In the genomic region with DNA sequence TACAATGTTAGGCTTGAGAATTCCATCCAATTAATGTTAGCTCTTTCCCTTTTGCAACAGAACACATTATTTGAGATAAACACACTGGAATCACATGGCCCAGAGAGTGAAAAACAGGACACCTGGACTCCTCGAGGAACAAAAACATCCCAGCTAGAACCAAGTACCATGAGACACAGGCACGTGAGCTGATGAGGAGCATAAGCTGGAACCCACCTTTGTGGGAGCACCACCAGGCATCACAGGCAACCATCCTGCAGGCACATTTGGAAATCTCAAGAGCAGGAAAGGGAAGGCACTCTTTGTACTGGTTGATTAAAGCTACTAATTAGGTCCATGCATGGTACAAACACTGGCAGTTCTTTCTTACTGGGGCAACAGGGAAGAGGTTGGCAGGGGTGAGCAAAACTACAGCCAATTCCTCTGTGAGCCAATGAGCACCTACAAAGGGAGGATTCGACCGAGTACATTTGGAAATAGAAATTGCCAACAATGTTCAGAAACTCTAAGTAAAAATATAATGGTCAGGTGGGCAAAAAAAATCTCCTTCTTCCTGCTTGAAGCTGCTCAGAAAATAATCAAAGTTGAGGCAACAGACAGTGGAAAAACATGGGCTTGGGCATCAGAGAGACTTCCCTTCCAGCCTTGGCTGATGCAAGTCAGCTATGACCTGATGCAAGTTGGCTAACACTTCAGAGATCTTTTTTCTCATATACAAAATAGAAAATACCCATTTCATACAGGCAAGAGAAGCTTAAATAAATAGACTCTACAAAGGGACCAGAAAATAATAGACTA, we compare ENCODE assay signal across 15 cellular contexts.
DNase-seq lines count a peak whose midpoint lies in the region; ATAC-seq, FAIRE-seq and TF ChIP-seq lines count a peak whose summit lies in the region.
"Had no signal": no experiment of that assay in that cellular context is flagged by ENCODE, and none has a peak within 500 bp of the region (broad histone marks: within the 10 kb centered on the region; RNA-seq: fewer than 3 reads in every experiment).

No MANE protein-coding gene starts in this region.

- H3K36me3 ChIP-seq in K562 (ENCODE audit: control insufficient read depth, insufficient read depth, low read length) = no peaks in the 10 kb centered on the region
- H3K36me3 ChIP-seq in heart left ventricle = no peaks in the 10 kb centered on the region
- H3K36me3 ChIP-seq in skeletal muscle tissue (ENCODE audit: control insufficient read depth in 3 of 3, insufficient read depth in 3 of 3, low read length in 3 of 3) = no peaks in the 10 kb centered on the region
- H3K36me3 ChIP-seq: upper lobe of right lung had no signal

- TF ChIP-seq RAD21 in K562 (CRISPR knock-in tag; conservative IDR thresholded peaks at IDR 0.05 in 1 of 2, IDR thresholded peaks at IDR 0.05 in 1 of 2) = no peak

- no peak for TF ChIP-seq POLR2A in K562 (conservative IDR thresholded peaks at IDR 0.05)
- TF ChIP-seq POLR2A in heart left ventricle (IDR thresholded peaks at IDR 0.05) = no peak

- H3K79me2 ChIP-seq in K562 (ENCODE audit: control insufficient read depth, insufficient read depth, low read length) = no peaks in the 10 kb centered on the region

- peak; percentile 88 for DNase-seq in DMS53 (lab: John Stamatoyannopoulos, UW)
- DNase-seq in DMS53 treated with DMSO at 0.1 percent for 48 hours (lab: John Stamatoyannopoulos, UW; ENCODE audit: unreplicated experiment) = no peak
- no peak for DNase-seq in K562 (ENCODE audit: extremely low read depth in 1 of 4, low spot score in 3 of 4)
- peak in 4 of 5 donors; percentile 34 to 60 (median 48) for DNase-seq in heart left ventricle
- DNase-seq in activated CD4-positive, CD25-positive, alpha-beta regulatory T cell treated with anti-CD3 and anti-CD28 coated beads, Interleukin-2, amount 50 U/mL, for 72 hours = no peak
- DNase-seq: activated effector memory CD4-positive, alpha-beta T cell treated with anti-CD3 and anti-CD28 coated beads, Interleukin-2, amount 50 U/mL, for 16 hours; CD8-positive, alpha-beta T cell; effector memory CD8-positive, alpha-beta T cell; NCI-H187; stimulated activated CD4-positive, alpha-beta T cell treated with anti-CD3 and anti-CD28 coated beads, Interleukin-2, amount 100 ng/mL, for 48 hours; upper lobe of right lung had no signal

- 12% methylated on average over 4 of the region's 4 CpGs for WGBS in K562 (ENCODE audit: insufficient coverage, low coverage, missing lambda C conversion rate)
- WGBS in heart left ventricle, 4 donors = 43 to 61% (median 53%) methylated on average over 4 of the region's 4 CpGs

- ATAC-seq in K562 (no peak), heart left ventricle (peak; percentile 89 to 93 (median 91)), HG02981 (IDR thresholded peaks at IDR 0.05; ENCODE audit: unreplicated experiment) (no peak), GM19467 (IDR thresholded peaks at IDR 0.05; ENCODE audit: unreplicated experiment) (no peak)
- ATAC-seq: CD8-positive, alpha-beta T cell; effector memory CD8-positive, alpha-beta T cell; upper lobe of right lung had no signal

- TF ChIP-seq CTCF in K562 (IDR thresholded peaks at IDR 0.05 in 2 of 3, conservative IDR thresholded peaks at IDR 0.05 in 1 of 3; ENCODE audit: insufficient read depth in 2 of 3, low read depth in 1 of 3, low read length in 3 of 3) (no peak), heart left ventricle (IDR thresholded peaks at IDR 0.05) (no peak)

- POLR2A ChIA-PET in K562 (lab: Yijun Ruan, JAX) = interaction anchor here (0.6 kb wide), 1 partner anchor 49 kb away, joined by 4 read pairs; no protein-coding TSS in a partner anchor

- no peak for TF ChIP-seq EP300 in K562 (IDR thresholded peaks at IDR 0.05; ENCODE audit: low read length)

- H3K4me3 ChIP-seq in K562 (no peak overlapping the region), heart left ventricle (no peak overlapping the region), skeletal muscle tissue (ENCODE audit: low read length in 3 of 3) (peak overlapping the region in 2 of 3 donors; percentile 21 to 23)
- H3K4me3 ChIP-seq: upper lobe of right lung had no signal

- intact Hi-C loops in K562 (cut with micrococcal nuclease) (no loop called here), heart left ventricle (cut with DNase I) (loop anchor here in 1 of 10 donors (2.0 kb wide), 1 partner anchor 217 kb away; a partner anchor contains a TSS)

- no peaks in the 10 kb centered on the region for H4K20me1 ChIP-seq in K562 (replicated peaks; ENCODE audit: control insufficient read depth, insufficient read depth, low read length)

- no peak overlapping the region for H2AFZ ChIP-seq in K562 (ENCODE audit: low read depth, low read length)

- BruUV-seq in K562 (replicated peaks; lab: Mats Ljungman, UMichigan) = no TSS peak

- H3K27me3 ChIP-seq in K562 (ENCODE audit: control insufficient read depth in 2 of 2, insufficient read depth in 2 of 2, low read length in 2 of 2) (no peaks in the 10 kb centered on the region), heart left ventricle (no peaks in the 10 kb centered on the region), skeletal muscle tissue (ENCODE audit: control insufficient read depth in 3 of 3, insufficient read depth in 3 of 3, low read length in 3 of 3) (no peaks in the 10 kb centered on the region)
- H3K27me3 ChIP-seq: upper lobe of right lung had no signal

- no peaks in the 10 kb centered on the region for H3K4me1 ChIP-seq in K562 (replicated peaks in 1 of 2; ENCODE audit: control insufficient read depth in 2 of 2, insufficient read depth in 2 of 2, low read length in 2 of 2)
- peaks cover 0 to 25% (median 7%) of the 10 kb centered on the region in 12 donors for H3K4me1 ChIP-seq in heart left ventricle
- H3K4me1 ChIP-seq in skeletal muscle tissue (ENCODE audit: control insufficient read depth in 3 of 3, insufficient read depth in 3 of 3, low read length in 3 of 3) = peaks cover 11 to 27% (median 21%) of the 10 kb centered on the region in 3 donors
- H3K4me1 ChIP-seq: upper lobe of right lung had no signal

- H3K4me2 ChIP-seq in K562 (ENCODE audit: insufficient read depth, low read length) = no peak overlapping the region

- H3K9ac ChIP-seq in K562 (ENCODE audit: insufficient read depth in 1 of 2, low read depth in 2 of 2, low read length in 2 of 2) = no peak overlapping the region
- H3K9ac ChIP-seq in skeletal muscle tissue (ENCODE audit: low read depth in 1 of 3, low read length in 3 of 3) = peak overlapping the region in 2 of 3 donors; percentile 15 to 17

- no peak for FAIRE-seq in K562 (lab: Jason Lieb, UNC)
- FAIRE-seq: islet of Langerhans had no signal

- no peak overlapping the region for H3K27ac ChIP-seq in K562 (ENCODE audit: extremely low read depth, low read depth, low read length)
- peak overlapping the region; percentile 43 to 91 (median 72) for H3K27ac ChIP-seq in heart left ventricle
- H3K27ac ChIP-seq in skeletal muscle tissue (ENCODE audit: low read depth, low read length) = peak overlapping the region; percentile 91
- H3K27ac ChIP-seq: upper lobe of right lung had no signal

- no peaks in the 10 kb centered on the region for H3K9me1 ChIP-seq in K562 (ENCODE audit: control insufficient read depth, insufficient read depth, low read length)

- in situ Hi-C loops in K562 (cut with MboI) = no loop called here

- H3K9me3 ChIP-seq in K562 (replicated peaks; ENCODE audit: control insufficient read depth, insufficient read depth, low read depth, low read length) (no peaks in the 10 kb centered on the region), heart left ventricle (no peaks in the 10 kb centered on the region), skeletal muscle tissue (ENCODE audit: control insufficient read depth in 3 of 3, low read length in 3 of 3) (no peaks in the 10 kb centered on the region)
- H3K9me3 ChIP-seq: upper lobe of right lung had no signal

- CTCF ChIA-PET in K562 (lab: Yijun Ruan, JAX; ENCODE audit: low intra/inter-chr PET ratio) = no interaction called here

TF ChIP-seq in K562, 482 proteins besides CTCF, POLR2A, EP300 and RAD21 (continues in another document):
- no peak for TF ChIP-seq SOX6 (IDR thresholded peaks at IDR 0.05)
- TF ChIP-seq, protein P1, sequence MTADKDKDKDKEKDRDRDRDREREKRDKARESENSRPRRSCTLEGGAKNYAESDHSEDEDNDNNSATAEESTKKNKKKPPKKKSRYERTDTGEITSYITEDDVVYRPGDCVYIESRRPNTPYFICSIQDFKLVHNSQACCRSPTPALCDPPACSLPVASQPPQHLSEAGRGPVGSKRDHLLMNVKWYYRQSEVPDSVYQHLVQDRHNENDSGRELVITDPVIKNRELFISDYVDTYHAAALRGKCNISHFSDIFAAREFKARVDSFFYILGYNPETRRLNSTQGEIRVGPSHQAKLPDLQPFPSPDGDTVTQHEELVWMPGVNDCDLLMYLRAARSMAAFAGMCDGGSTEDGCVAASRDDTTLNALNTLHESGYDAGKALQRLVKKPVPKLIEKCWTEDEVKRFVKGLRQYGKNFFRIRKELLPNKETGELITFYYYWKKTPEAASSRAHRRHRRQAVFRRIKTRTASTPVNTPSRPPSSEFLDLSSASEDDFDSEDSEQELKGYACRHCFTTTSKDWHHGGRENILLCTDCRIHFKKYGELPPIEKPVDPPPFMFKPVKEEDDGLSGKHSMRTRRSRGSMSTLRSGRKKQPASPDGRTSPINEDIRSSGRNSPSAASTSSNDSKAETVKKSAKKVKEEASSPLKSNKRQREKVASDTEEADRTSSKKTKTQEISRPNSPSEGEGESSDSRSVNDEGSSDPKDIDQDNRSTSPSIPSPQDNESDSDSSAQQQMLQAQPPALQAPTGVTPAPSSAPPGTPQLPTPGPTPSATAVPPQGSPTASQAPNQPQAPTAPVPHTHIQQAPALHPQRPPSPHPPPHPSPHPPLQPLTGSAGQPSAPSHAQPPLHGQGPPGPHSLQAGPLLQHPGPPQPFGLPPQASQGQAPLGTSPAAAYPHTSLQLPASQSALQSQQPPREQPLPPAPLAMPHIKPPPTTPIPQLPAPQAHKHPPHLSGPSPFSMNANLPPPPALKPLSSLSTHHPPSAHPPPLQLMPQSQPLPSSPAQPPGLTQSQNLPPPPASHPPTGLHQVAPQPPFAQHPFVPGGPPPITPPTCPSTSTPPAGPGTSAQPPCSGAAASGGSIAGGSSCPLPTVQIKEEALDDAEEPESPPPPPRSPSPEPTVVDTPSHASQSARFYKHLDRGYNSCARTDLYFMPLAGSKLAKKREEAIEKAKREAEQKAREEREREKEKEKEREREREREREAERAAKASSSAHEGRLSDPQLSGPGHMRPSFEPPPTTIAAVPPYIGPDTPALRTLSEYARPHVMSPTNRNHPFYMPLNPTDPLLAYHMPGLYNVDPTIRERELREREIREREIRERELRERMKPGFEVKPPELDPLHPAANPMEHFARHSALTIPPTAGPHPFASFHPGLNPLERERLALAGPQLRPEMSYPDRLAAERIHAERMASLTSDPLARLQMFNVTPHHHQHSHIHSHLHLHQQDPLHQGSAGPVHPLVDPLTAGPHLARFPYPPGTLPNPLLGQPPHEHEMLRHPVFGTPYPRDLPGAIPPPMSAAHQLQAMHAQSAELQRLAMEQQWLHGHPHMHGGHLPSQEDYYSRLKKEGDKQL (CRISPR knock-in tag; IDR thresholded peaks at IDR 0.05; ENCODE audit: borderline replicate concordance) = no peak
- TF ChIP-seq SRF (CRISPR knock-in tag; IDR thresholded peaks at IDR 0.05) = no peak
- no peak for TF ChIP-seq ERF (CRISPR knock-in tag; IDR thresholded peaks at IDR 0.05)
- no peak for TF ChIP-seq TEAD2 (tag; IDR thresholded peaks at IDR 0.05)
- no peak for TF ChIP-seq SMARCC2 (IDR thresholded peaks at IDR 0.05; ENCODE audit: low read depth)

Comparison
In these comparisons a context has a peak if more than half of its experiments do, and no peak if none do; other contexts are left out.
1. DNase-seq: peak in DMS53 (single experiment) and heart left ventricle (4 of 5); none in DMS53 treated with DMSO at 0.1 percent for 48 hours (single experiment), K562 (0 of 4) and activated CD4-positive, CD25-positive, alpha-beta regulatory T cell treated with anti-CD3 and anti-CD28 coated beads, Interleukin-2, amount 50 U/mL, for 72 hours (single experiment).
2. ATAC-seq: peak in heart left ventricle (4 of 4); none in K562 (single experiment), HG02981 (single experiment) and GM19467 (single experiment).
3. H3K4me3 ChIP-seq: peak in skeletal muscle tissue (2 of 3); none in K562 (single experiment) and heart left ventricle (0 of 12).
4. H3K9ac ChIP-seq: peak in skeletal muscle tissue (2 of 3); none in K562 (0 of 2).